In the genomic region with DNA sequence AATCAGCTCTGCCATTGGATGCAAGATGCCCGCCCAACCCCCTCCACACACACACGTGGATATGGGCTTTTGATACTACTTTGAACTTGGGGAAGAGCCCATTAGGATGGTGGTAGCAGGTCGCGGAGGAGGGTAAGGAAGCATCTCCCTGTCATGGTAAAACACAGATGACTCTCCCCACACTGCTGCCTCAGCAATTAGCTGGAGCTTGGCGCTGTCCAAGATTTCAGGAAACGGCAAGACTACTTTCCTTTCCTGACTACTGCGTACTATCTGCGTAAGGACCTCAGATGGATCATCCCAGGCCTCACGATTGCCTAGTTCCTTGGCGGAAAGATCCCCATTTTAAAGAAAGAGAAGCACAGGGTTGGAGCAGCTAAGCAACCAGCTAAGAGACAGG, we compare ENCODE assay signal across 22 cellular contexts.
DNase-seq lines count a peak whose midpoint lies in the region; ATAC-seq, FAIRE-seq and TF ChIP-seq lines count a peak whose summit lies in the region.
"Had no signal": no experiment of that assay in that cellular context is flagged by ENCODE, and none has a peak within 500 bp of the region (broad histone marks: within the 10 kb centered on the region; RNA-seq: fewer than 3 reads in every experiment).

No MANE protein-coding gene starts in this region.

- H3K4me1 ChIP-seq in HepG2 (ENCODE audit: insufficient read depth, low read length) (no peaks in the 10 kb centered on the region), right lobe of liver (no peaks in the 10 kb centered on the region)
- H3K4me1 ChIP-seq: transverse colon had no signal

- intact Hi-C loops in HepG2 (cut with micrococcal nuclease; ENCODE audit: unreplicated experiment), result no loop called here
- intact Hi-C loops in right lobe of liver (cut with DNase I), result no loop called here

- TF ChIP-seq RAD21 in HepG2 (CRISPR knock-in tag; IDR thresholded peaks at IDR 0.05), result no peak

- TF ChIP-seq EP300 in HepG2 (IDR thresholded peaks at IDR 0.05; ENCODE audit: low read depth in 2 of 2, low read length in 2 of 2) (no peak), HepG2 (CRISPR knock-in tag; IDR thresholded peaks at IDR 0.05; ENCODE audit: borderline replicate concordance) (no peak)

- H2AFZ ChIP-seq in HepG2 (ENCODE audit: low read length), result no peak overlapping the region

- H3K27ac Mint-ChIP-seq in endothelial cell (ENCODE audit: unreplicated experiment), result no peak overlapping the region
- no peak overlapping the region for H3K27ac Mint-ChIP-seq in effector memory CD8-positive, alpha-beta T cell
- H3K27ac Mint-ChIP-seq: activated naive CD4-positive, alpha-beta T cell treated with anti-CD3 and anti-CD28 coated beads, Interleukin-2, amount 50 U/mL, for 72 hours; CD4-positive, alpha-beta memory T cell; dendritic cell treated with granulocyte-macrophage colony-stimulating factor and Interleukin-4, amounts not matched to agents 40 ng/mL and 50 ng/mL, for 4 days; stimulated activated memory B cell treated with anti-CD40 and anti-IgM and Interleukin-4, amounts not matched to agents 10 μg/mL and 1 μg/mL and 100 μg/mL, for 72 hours had no signal

- WGBS in HepG2 (ENCODE audit: low lambda C conversion rate), result 35% methylated on average over 10 of the region's 10 CpGs
- 44% methylated on average over 3 of the region's 10 CpGs for WGBS in right lobe of liver (ENCODE audit: insufficient coverage, low coverage, low lambda C conversion rate, missing lambda C conversion rate)

- H3K79me2 ChIP-seq in HepG2 (ENCODE audit: insufficient read depth, low read length), result no peaks in the 10 kb centered on the region

- H3K36me3 ChIP-seq in HepG2 (replicated peaks in 1 of 2; ENCODE audit: control insufficient read depth in 1 of 2, insufficient read depth in 2 of 2, low read length in 2 of 2) (no peaks in the 10 kb centered on the region), right lobe of liver (no peaks in the 10 kb centered on the region)
- H3K36me3 ChIP-seq: transverse colon had no signal

- H3K9me3 Mint-ChIP-seq in endothelial cell (ENCODE audit: unreplicated experiment), result no peaks in the 10 kb centered on the region
- no peaks in the 10 kb centered on the region for H3K9me3 Mint-ChIP-seq in effector memory CD8-positive, alpha-beta T cell
- H3K9me3 Mint-ChIP-seq: dendritic cell treated with granulocyte-macrophage colony-stimulating factor and Interleukin-4, amounts not matched to agents 40 ng/mL and 50 ng/mL, for 4 days; stimulated activated memory B cell treated with anti-CD40 and anti-IgM and Interleukin-4, amounts not matched to agents 10 μg/mL and 1 μg/mL and 100 μg/mL, for 72 hours had no signal

- no peak for FAIRE-seq in HepG2 (lab: Jason Lieb, UNC)
- FAIRE-seq: keratinocyte had no signal

- H3K27ac ChIP-seq in HepG2 (ENCODE audit: extremely low read length, insufficient read depth, low read length) (no peak overlapping the region), right lobe of liver (no peak overlapping the region)
- H3K27ac ChIP-seq: body of pancreas, transverse colon, VCaP had no signal

- ATAC-seq in HepG2 (no peak), right lobe of liver (no peak)
- no peak for ATAC-seq in effector memory CD8-positive, alpha-beta T cell (replicated peaks)
- ATAC-seq: activated naive CD4-positive, alpha-beta T cell treated with anti-CD3 and anti-CD28 coated beads, Interleukin-2, amount 50 U/mL, for 72 hours; body of pancreas; stimulated activated memory B cell treated with anti-CD40 and anti-IgM and Interleukin-4, amounts not matched to agents 10 μg/mL and 1 μg/mL and 100 μg/mL, for 72 hours had no signal

- H3K9me3 ChIP-seq in HepG2 (ENCODE audit: low read length), result no peaks in the 10 kb centered on the region
- H3K9me3 ChIP-seq in right lobe of liver, result no peaks in the 10 kb centered on the region
- H3K9me3 ChIP-seq: body of pancreas, transverse colon had no signal

- POLR2A ChIA-PET in HepG2 (lab: Yijun Ruan, JAX), result no interaction called here

- peaks cover 1% of the 10 kb centered on the region for H3K27me3 Mint-ChIP-seq in endothelial cell (ENCODE audit: unreplicated experiment)
- H3K27me3 Mint-ChIP-seq in effector memory CD8-positive, alpha-beta T cell, result peaks cover 0 to 8% of the 10 kb centered on the region in 2 donors
- H3K27me3 Mint-ChIP-seq: stimulated activated memory B cell treated with anti-CD40 and anti-IgM and Interleukin-4, amounts not matched to agents 10 μg/mL and 1 μg/mL and 100 μg/mL, for 72 hours had no signal

- CTCF ChIA-PET in HepG2 (lab: Yijun Ruan, JAX; ENCODE audit: low intra/inter-chr PET ratio, low total read pairs), result no interaction called here

- in situ Hi-C loops in HepG2 (cut with HindIII; ENCODE audit: extremely low pct_ligation_motif_present, low pct_unique_long_range_greater_than_20kb), result no loop called here

- TF ChIP-seq POLR2A in HepG2 (IDR thresholded peaks at IDR 0.05; ENCODE audit: insufficient read depth in 1 of 2, low read depth in 2 of 2, low read length in 2 of 2), result no peak
- no peak for TF ChIP-seq POLR2A in right lobe of liver (IDR thresholded peaks at IDR 0.05)

- no peak overlapping the region for H3K4me3 Mint-ChIP-seq in endothelial cell (ENCODE audit: unreplicated experiment)
- H3K4me3 Mint-ChIP-seq in effector memory CD8-positive, alpha-beta T cell, result no peak overlapping the region
- H3K4me3 Mint-ChIP-seq: CD4-positive, alpha-beta memory T cell; dendritic cell treated with granulocyte-macrophage colony-stimulating factor and Interleukin-4, amounts not matched to agents 40 ng/mL and 50 ng/mL, for 4 days; stimulated activated memory B cell treated with anti-CD40 and anti-IgM and Interleukin-4, amounts not matched to agents 10 μg/mL and 1 μg/mL and 100 μg/mL, for 72 hours had no signal

- BruUV-seq in HepG2 (replicated peaks; lab: Mats Ljungman, UMichigan), result no TSS peak

- no peaks in the 10 kb centered on the region for H3K36me3 Mint-ChIP-seq in endothelial cell (ENCODE audit: low read depth, unreplicated experiment)
- peaks cover 3% of the 10 kb centered on the region for H3K36me3 Mint-ChIP-seq in effector memory CD8-positive, alpha-beta T cell (ENCODE audit: insufficient read depth)
- H3K36me3 Mint-ChIP-seq: activated naive CD4-positive, alpha-beta T cell treated with anti-CD3 and anti-CD28 coated beads, Interleukin-2, amount 50 U/mL, for 72 hours; CD4-positive, alpha-beta memory T cell; stimulated activated memory B cell treated with anti-CD40 and anti-IgM and Interleukin-4, amounts not matched to agents 10 μg/mL and 1 μg/mL and 100 μg/mL, for 72 hours had no signal

- no peak overlapping the region for H3K4me3 ChIP-seq in HepG2 (replicated peaks in 1 of 3; ENCODE audit: insufficient read depth in 1 of 3, low read depth in 2 of 3, low read length in 3 of 3)
- no peak overlapping the region for H3K4me3 ChIP-seq in right lobe of liver
- H3K4me3 ChIP-seq: body of pancreas, transverse colon had no signal

- peaks cover 0 to 10% of the 10 kb centered on the region in 2 experiments; a peak in 1 of 5 replicates for H3K27me3 ChIP-seq in HepG2 (ENCODE audit: control insufficient read depth in 1 of 2, insufficient read depth in 2 of 2, low read length in 2 of 2)
- H3K27me3 ChIP-seq in right lobe of liver, result no peaks in the 10 kb centered on the region
- H3K27me3 ChIP-seq: body of pancreas, transverse colon had no signal

- TF ChIP-seq CTCF in HepG2 (CRISPR knock-in tag; IDR thresholded peaks at IDR 0.05) (no peak), right lobe of liver (IDR thresholded peaks at IDR 0.05) (no peak), endothelial cell (IDR thresholded peaks at IDR 0.05; ENCODE audit: unreplicated experiment) (no peak)

- H4K20me1 ChIP-seq in HepG2 (ENCODE audit: insufficient read depth, low read length), result no peaks in the 10 kb centered on the region

- H3K9ac ChIP-seq in HepG2 (ENCODE audit: insufficient read depth, low read depth, low read length), result no peak overlapping the region

- no peak overlapping the region for H3K4me2 ChIP-seq in HepG2 (ENCODE audit: low read depth, low read length)

- DNase-seq in HepG2 (ENCODE audit: low spot score), result no peak
- DNase-seq in right lobe of liver, result no peak
- DNase-seq in endothelial cell (ENCODE audit: low spot score), result peak; percentile 7
- peak; percentile 82 for DNase-seq in left kidney (ENCODE audit: low read depth, low spot score)
- DNase-seq in stimulated activated naive CD4-positive, alpha-beta T cell (lab: John Stamatoyannopoulos, UW), result no peak
- DNase-seq in activated T-cell treated with anti-CD3 and anti-CD28 coated beads for 4 hours, result no peak
- DNase-seq in mucosa of gallbladder (ENCODE audit: low spot score), result no peak
- no peak for DNase-seq in effector memory CD8-positive, alpha-beta T cell
- DNase-seq: activated CD4-positive, alpha-beta T cell treated with anti-CD3 and anti-CD28 coated beads, Interleukin-2, amount 50 U/mL, for 48 hours; activated T-cell treated with anti-CD3 and anti-CD28 coated beads, Interleukin-2, amount 50 U/mL, for 48 hours; CD4-positive, alpha-beta memory T cell; erythroblast; head of caudate nucleus; MM.1S; T-helper 1 cell; transverse colon had no signal

- no peaks in the 10 kb centered on the region for H3K4me1 Mint-ChIP-seq in endothelial cell (ENCODE audit: unreplicated experiment)
- H3K4me1 Mint-ChIP-seq in effector memory CD8-positive, alpha-beta T cell (ENCODE audit: low read depth in 2 of 2), result no peaks in the 10 kb centered on the region
- H3K4me1 Mint-ChIP-seq: CD4-positive, alpha-beta memory T cell; stimulated activated memory B cell treated with anti-CD40 and anti-IgM and Interleukin-4, amounts not matched to agents 10 μg/mL and 1 μg/mL and 100 μg/mL, for 72 hours had no signal

TF ChIP-seq in HepG2, 621 proteins besides CTCF, POLR2A, EP300 and RAD21 (continues in another document):
- no peak for TF ChIP-seq ZNF367 (CRISPR knock-in tag; IDR thresholded peaks at IDR 0.05; ENCODE audit: borderline replicate concordance)
- no peak for TF ChIP-seq HOXA3 (CRISPR knock-in tag; IDR thresholded peaks at IDR 0.05)

Comparison
In these comparisons a context has a peak if more than half of its experiments do, and no peak if none do; other contexts are left out.
1. DNase-seq: peak in endothelial cell (single experiment) and left kidney (single experiment); none in HepG2 (single experiment), right lobe of liver (0 of 3), stimulated activated naive CD4-positive, alpha-beta T cell (0 of 6), activated T-cell treated with anti-CD3 and anti-CD28 coated beads for 4 hours (single experiment), mucosa of gallbladder (single experiment) and effector memory CD8-positive, alpha-beta T cell (0 of 3).